9 cellular contexts compared by ENCODE assay signal in genomic region chr1:199151634-199152429, GRCh38.
A peak's percentile ranks its signal among the peaks of the same experiment; 100 is the strongest.
DNase-seq lines count a peak whose midpoint lies in the region; ATAC-seq and TF ChIP-seq lines count a peak whose summit lies in the region.
"Had no signal": no experiment of that assay in that cellular context is flagged by ENCODE, and none has a peak within 500 bp of the region (broad histone marks: within the 10 kb centered on the region; RNA-seq: fewer than 3 reads in every experiment).

No MANE protein-coding gene starts in this region.

- peak overlapping the region; percentile 92 for H3K27ac Mint-ChIP-seq in stimulated activated naive B cell treated with anti-CD40 and anti-IgM and Interleukin-4, amounts not matched to agents 10 μg/mL and 1 μg/mL and 100 μg/mL, for 72 hours
- no peak overlapping the region for H3K27ac Mint-ChIP-seq in activated CD8-positive, alpha-beta T cell treated with anti-CD3 and anti-CD28 coated beads, Interleukin-2, amount 10 ng/mL, durations not matched to agents 7 days and 5 days
- H3K27ac Mint-ChIP-seq: WTC11 had no signal

- no peaks in the 10 kb centered on the region for H3K4me1 ChIP-seq in hepatocyte (ENCODE audit: insufficient read depth)

- no peaks in the 10 kb centered on the region for H3K36me3 ChIP-seq in hepatocyte (replicated peaks; ENCODE audit: insufficient read depth, low read depth)

- H4K20me1 ChIP-seq in hepatocyte (ENCODE audit: insufficient read depth, poor library complexity, severe bottlenecking): no peaks in the 10 kb centered on the region

- 82% methylated on average over 6 of the region's 6 CpGs for WGBS in hepatocyte (ENCODE audit: low lambda C conversion rate, missing lambda C conversion rate)

- no peaks in the 10 kb centered on the region for H3K27me3 ChIP-seq in hepatocyte

- peaks cover 28 to 39% of the 10 kb centered on the region in 2 donors for H3K27me3 Mint-ChIP-seq in stimulated activated naive B cell treated with anti-CD40 and anti-IgM and Interleukin-4, amounts not matched to agents 10 μg/mL and 1 μg/mL and 100 μg/mL, for 72 hours
- H3K27me3 Mint-ChIP-seq in activated CD8-positive, alpha-beta T cell treated with anti-CD3 and anti-CD28 coated beads, Interleukin-2, amount 10 ng/mL, durations not matched to agents 7 days and 5 days (ENCODE audit: low read depth): peaks cover 11% of the 10 kb centered on the region

- peak; percentile 69 for ATAC-seq in GM19043 (IDR thresholded peaks at IDR 0.05; ENCODE audit: low read depth, unreplicated experiment)
- ATAC-seq in HG02759 (IDR thresholded peaks at IDR 0.05; ENCODE audit: unreplicated experiment): peak; percentile 70
- ATAC-seq in HG03571 (IDR thresholded peaks at IDR 0.05; ENCODE audit: unreplicated experiment): peak; percentile 75
- ATAC-seq in stimulated activated naive B cell treated with anti-CD40 and anti-IgM and Interleukin-4, amounts not matched to agents 10 μg/mL and 1 μg/mL and 100 μg/mL, for 72 hours (replicated peaks): peak; percentile 87 to 90
- no peak for ATAC-seq in activated CD8-positive, alpha-beta T cell treated with anti-CD3 and anti-CD28 coated beads, Interleukin-2, amount 10 ng/mL, durations not matched to agents 7 days and 5 days

- CTCF ChIA-PET in activated CD8-positive, alpha-beta T cell treated with anti-CD3 and anti-CD28 coated beads, Interleukin-2, amount 10 ng/mL, durations not matched to agents 7 days and 5 days (lab: Charles Lee): interaction anchor here (1.5 kb wide), 1 partner anchor 12 kb away, joined by 4 read pairs; no protein-coding TSS in a partner anchor

- peaks cover 4 to 31% of the 10 kb centered on the region in 2 donors for H3K4me1 Mint-ChIP-seq in stimulated activated naive B cell treated with anti-CD40 and anti-IgM and Interleukin-4, amounts not matched to agents 10 μg/mL and 1 μg/mL and 100 μg/mL, for 72 hours
- H3K4me1 Mint-ChIP-seq in activated CD8-positive, alpha-beta T cell treated with anti-CD3 and anti-CD28 coated beads, Interleukin-2, amount 10 ng/mL, durations not matched to agents 7 days and 5 days (ENCODE audit: low read depth): no peaks in the 10 kb centered on the region

- no peak overlapping the region for H3K4me2 ChIP-seq in hepatocyte

- H2AFZ ChIP-seq in hepatocyte: no peak overlapping the region

- peak overlapping the region; percentile 71 to 79 for H3K4me3 Mint-ChIP-seq in stimulated activated naive B cell treated with anti-CD40 and anti-IgM and Interleukin-4, amounts not matched to agents 10 μg/mL and 1 μg/mL and 100 μg/mL, for 72 hours
- no peak overlapping the region for H3K4me3 Mint-ChIP-seq in activated CD8-positive, alpha-beta T cell treated with anti-CD3 and anti-CD28 coated beads, Interleukin-2, amount 10 ng/mL, durations not matched to agents 7 days and 5 days
- H3K4me3 Mint-ChIP-seq: WTC11 had no signal

- no peak overlapping the region for H3K27ac ChIP-seq in hepatocyte

- no peaks in the 10 kb centered on the region for H3K9me3 Mint-ChIP-seq in stimulated activated naive B cell treated with anti-CD40 and anti-IgM and Interleukin-4, amounts not matched to agents 10 μg/mL and 1 μg/mL and 100 μg/mL, for 72 hours
- H3K9me3 Mint-ChIP-seq in activated CD8-positive, alpha-beta T cell treated with anti-CD3 and anti-CD28 coated beads, Interleukin-2, amount 10 ng/mL, durations not matched to agents 7 days and 5 days (ENCODE audit: insufficient read depth): no peaks in the 10 kb centered on the region
- H3K9me3 Mint-ChIP-seq: WTC11 had no signal

- H3K4me3 ChIP-seq in hepatocyte: no peak overlapping the region

- H3K9me2 ChIP-seq in hepatocyte (replicated peaks; ENCODE audit: insufficient read depth): no peaks in the 10 kb centered on the region

- POLR2A ChIA-PET in activated CD8-positive, alpha-beta T cell treated with anti-CD3 and anti-CD28 coated beads, Interleukin-2, amount 10 ng/mL, durations not matched to agents 7 days and 5 days (lab: Charles Lee): no interaction called here

- TF ChIP-seq CTCF in hepatocyte (IDR thresholded peaks at IDR 0.05; ENCODE audit: poor library complexity): no peak

- H3K9me3 ChIP-seq in hepatocyte (ENCODE audit: low read depth): no peaks in the 10 kb centered on the region

- no peak for DNase-seq in stimulated activated naive B cell treated with anti-CD40 and anti-IgM and Interleukin-4, amounts not matched to agents 10 μg/mL and 1 μg/mL and 100 μg/mL, for 72 hours
- no peak for DNase-seq in AML-193 (lab: John Stamatoyannopoulos, UW)
- no peak for DNase-seq in activated CD8-positive, alpha-beta T cell treated with anti-CD3 and anti-CD28 coated beads, Interleukin-2, amount 10 ng/mL, durations not matched to agents 7 days and 5 days
- no peak for DNase-seq in hepatocyte (ENCODE audit: low spot score)
- DNase-seq: MV-4-11 had no signal

- no peaks in the 10 kb centered on the region for H3K79me2 ChIP-seq in hepatocyte

- H3K36me3 Mint-ChIP-seq in stimulated activated naive B cell treated with anti-CD40 and anti-IgM and Interleukin-4, amounts not matched to agents 10 μg/mL and 1 μg/mL and 100 μg/mL, for 72 hours: no peaks in the 10 kb centered on the region
- no peaks in the 10 kb centered on the region for H3K36me3 Mint-ChIP-seq in activated CD8-positive, alpha-beta T cell treated with anti-CD3 and anti-CD28 coated beads, Interleukin-2, amount 10 ng/mL, durations not matched to agents 7 days and 5 days (ENCODE audit: low read depth)
- H3K36me3 Mint-ChIP-seq: WTC11 had no signal
